ENCODE assay signal across 19 cellular contexts in genomic region chr4:130306566-130306965, GRCh38.
DNase-seq lines count a peak whose midpoint lies in the region; TF ChIP-seq lines count a peak whose summit lies in the region.
"Had no signal": no experiment of that assay in that cellular context is flagged by ENCODE, and none has a peak within 500 bp of the region (broad histone marks: within the 10 kb centered on the region; RNA-seq: fewer than 3 reads in every experiment).

No MANE protein-coding gene starts in this region.

- H3K4me3 ChIP-seq in Karpas-422 (ENCODE audit: low read length) (no peak overlapping the region), brain microvascular endothelial cell (ENCODE audit: low read depth, low read length) (no peak overlapping the region), neural progenitor cell (no peak overlapping the region)
- H3K4me3 ChIP-seq: BLaER1, body of pancreas, gastroesophageal sphincter had no signal

- H3K9ac ChIP-seq in Karpas-422 (ENCODE audit: low read length) (no peak overlapping the region), neural progenitor cell (no peak overlapping the region)
- H3K9ac ChIP-seq: BLaER1 had no signal

- H4K20me1 ChIP-seq in Karpas-422 (ENCODE audit: insufficient read depth, low read depth, low read length) = no peaks in the 10 kb centered on the region
- H4K20me1 ChIP-seq in neural progenitor cell (ENCODE audit: low read depth) = no peaks in the 10 kb centered on the region
- H4K20me1 ChIP-seq: BLaER1 had no signal

- no peaks in the 10 kb centered on the region for H3K4me1 Mint-ChIP-seq in neural progenitor cell

- H2AFZ ChIP-seq in Karpas-422 (ENCODE audit: low read length) (no peak overlapping the region), neural progenitor cell (replicated peaks) (no peak overlapping the region)

- no peaks in the 10 kb centered on the region for H3K9me3 Mint-ChIP-seq in neural progenitor cell
- H3K9me3 Mint-ChIP-seq: dendritic cell treated with granulocyte-macrophage colony-stimulating factor and Interleukin-4, amounts not matched to agents 40 ng/mL and 50 ng/mL, for 4 days had no signal

- H3K27ac ChIP-seq in Karpas-422 (ENCODE audit: low read length) (no peak overlapping the region), brain microvascular endothelial cell (no peak overlapping the region), neural progenitor cell (no peak overlapping the region)
- H3K27ac ChIP-seq: BLaER1, body of pancreas, gastroesophageal sphincter had no signal

- in situ Hi-C loops in brain microvascular endothelial cell (cut with HindIII; ENCODE audit: low pct_ligation_motif_present, low sequenced_read_pairs) = no loop called here

- H3K79me2 ChIP-seq in Karpas-422 (ENCODE audit: low read length) (no peaks in the 10 kb centered on the region), neural progenitor cell (ENCODE audit: low read depth) (no peaks in the 10 kb centered on the region)

- H3K36me3 Mint-ChIP-seq in neural progenitor cell = no peaks in the 10 kb centered on the region
- H3K36me3 Mint-ChIP-seq: activated naive CD4-positive, alpha-beta T cell treated with anti-CD3 and anti-CD28 coated beads, Interleukin-2, amount 50 U/mL, for 72 hours had no signal

- DNase-seq in Karpas-422 (peak; percentile 55), brain microvascular endothelial cell (no peak), neural progenitor cell (ENCODE audit: low spot score) (peak; percentile 38), SHP77 treated with DMSO at 0.1 percent for 48 hours (lab: John Stamatoyannopoulos, UW) (no peak), anterior cingulate cortex (lab: John Stamatoyannopoulos, UW) (no peak), RKO (ENCODE audit: low spot score) (no peak)
- DNase-seq: activated CD4-positive, alpha-beta T cell treated with anti-CD3 and anti-CD28 coated beads, Interleukin-2, amount 50 U/mL, for 4 hours; activated T-cell treated with anti-CD3 and anti-CD28 coated beads, Interleukin-2, amount 50 U/mL, for 24 hours; body of pancreas; NCI-H187 treated with DMSO at 0.1 percent for 48 hours; NCI-H510A; stimulated activated CD4-positive, alpha-beta T cell treated with anti-CD3 and anti-CD28 coated beads, Interleukin-4, amount 100 ng/mL, for 4 hours; stimulated activated CD8-positive, alpha-beta memory T cell treated with anti-CD3 and anti-CD28 coated beads, Interleukin-4, amount 100 ng/mL, for 48 hours; SW 1271 had no signal

- H3F3A ChIP-seq in neural progenitor cell (ENCODE audit: low read depth) = no peaks in the 10 kb centered on the region

- H3K36me3 ChIP-seq in Karpas-422 (ENCODE audit: insufficient read depth, low read length) = no peaks in the 10 kb centered on the region
- no peaks in the 10 kb centered on the region for H3K36me3 ChIP-seq in brain microvascular endothelial cell (replicated peaks)
- H3K36me3 ChIP-seq in neural progenitor cell = no peaks in the 10 kb centered on the region
- H3K36me3 ChIP-seq: BLaER1, gastroesophageal sphincter had no signal

- H3K4me3 Mint-ChIP-seq in neural progenitor cell = no peak overlapping the region
- H3K4me3 Mint-ChIP-seq: activated T-cell treated with anti-CD3 and anti-CD28 coated beads, Interleukin-2, amount 50 U/mL, for 24 hours; dendritic cell treated with granulocyte-macrophage colony-stimulating factor and Interleukin-4, amounts not matched to agents 40 ng/mL and 50 ng/mL, for 4 days had no signal

- H3K27me3 Mint-ChIP-seq in neural progenitor cell (ENCODE audit: insufficient read depth, low read depth) = no peaks in the 10 kb centered on the region
- H3K27me3 Mint-ChIP-seq: activated T-cell treated with anti-CD3 and anti-CD28 coated beads, Interleukin-2, amount 50 U/mL, for 24 hours; dendritic cell treated with granulocyte-macrophage colony-stimulating factor and Interleukin-4, amounts not matched to agents 40 ng/mL and 50 ng/mL, for 4 days had no signal

- peaks cover 11% of the 10 kb centered on the region; the same call in 1 of the 2 replicates for H3K9me2 ChIP-seq in Karpas-422 (replicated peaks; ENCODE audit: insufficient read depth, low read length)

- no peaks in the 10 kb centered on the region; the same call in 1 of the 2 replicates for H3K9me3 ChIP-seq in Karpas-422 (ENCODE audit: low read length)
- H3K9me3 ChIP-seq in neural progenitor cell (ENCODE audit: low read depth) = no peaks in the 10 kb centered on the region
- H3K9me3 ChIP-seq: BLaER1, body of pancreas, gastroesophageal sphincter had no signal

- peaks cover 3% of the 10 kb centered on the region; the same call in 1 of the 2 replicates for H3K27me3 ChIP-seq in Karpas-422 (ENCODE audit: low read length)
- no peaks in the 10 kb centered on the region for H3K27me3 ChIP-seq in brain microvascular endothelial cell (replicated peaks)
- no peaks in the 10 kb centered on the region for H3K27me3 ChIP-seq in neural progenitor cell
- H3K27me3 ChIP-seq: BLaER1, body of pancreas, gastroesophageal sphincter had no signal

- no peak overlapping the region for H3K27ac Mint-ChIP-seq in neural progenitor cell
- H3K27ac Mint-ChIP-seq: activated naive CD4-positive, alpha-beta T cell treated with anti-CD3 and anti-CD28 coated beads, Interleukin-2, amount 50 U/mL, for 72 hours; activated T-cell treated with anti-CD3 and anti-CD28 coated beads, Interleukin-2, amount 50 U/mL, for 24 hours; dendritic cell treated with granulocyte-macrophage colony-stimulating factor and Interleukin-4, amounts not matched to agents 40 ng/mL and 50 ng/mL, for 4 days had no signal

- H3K4me2 ChIP-seq in Karpas-422 (ENCODE audit: low read depth, low read length, poor library complexity, severe bottlenecking) (no peak overlapping the region), neural progenitor cell (no peak overlapping the region)
- H3K4me2 ChIP-seq: BLaER1 had no signal

- H3K4me1 ChIP-seq in Karpas-422 (ENCODE audit: low read length) = no peaks in the 10 kb centered on the region
- no peaks in the 10 kb centered on the region for H3K4me1 ChIP-seq in neural progenitor cell
- H3K4me1 ChIP-seq: BLaER1, body of pancreas, gastroesophageal sphincter had no signal

- TF ChIP-seq CTCF in GM12872 (IDR thresholded peaks at IDR 0.05; ENCODE audit: insufficient read depth, low read depth, low read length) (peak; percentile 40; the same call in 2 of the 3 replicates), brain microvascular endothelial cell (IDR thresholded peaks at IDR 0.05; ENCODE audit: low read depth, low read length, missing control alignments) (peak; percentile 32), neural progenitor cell (IDR thresholded peaks at IDR 0.05) (peak; percentile 56)

Comparison
In these comparisons a context has a peak if more than half of its experiments do, and no peak if none do; other contexts are left out.
1. DNase-seq: peak in Karpas-422 (single experiment) and neural progenitor cell (single experiment); none in brain microvascular endothelial cell (single experiment), SHP77 treated with DMSO at 0.1 percent for 48 hours (single experiment), anterior cingulate cortex (0 of 58) and RKO (single experiment).
2. Peak in every context shown above with its lines, with median percentiles within 50 percentile points of each other: CTCF ChIP-seq.